9 cellular contexts compared by ENCODE assay signal in the genomic region with DNA sequence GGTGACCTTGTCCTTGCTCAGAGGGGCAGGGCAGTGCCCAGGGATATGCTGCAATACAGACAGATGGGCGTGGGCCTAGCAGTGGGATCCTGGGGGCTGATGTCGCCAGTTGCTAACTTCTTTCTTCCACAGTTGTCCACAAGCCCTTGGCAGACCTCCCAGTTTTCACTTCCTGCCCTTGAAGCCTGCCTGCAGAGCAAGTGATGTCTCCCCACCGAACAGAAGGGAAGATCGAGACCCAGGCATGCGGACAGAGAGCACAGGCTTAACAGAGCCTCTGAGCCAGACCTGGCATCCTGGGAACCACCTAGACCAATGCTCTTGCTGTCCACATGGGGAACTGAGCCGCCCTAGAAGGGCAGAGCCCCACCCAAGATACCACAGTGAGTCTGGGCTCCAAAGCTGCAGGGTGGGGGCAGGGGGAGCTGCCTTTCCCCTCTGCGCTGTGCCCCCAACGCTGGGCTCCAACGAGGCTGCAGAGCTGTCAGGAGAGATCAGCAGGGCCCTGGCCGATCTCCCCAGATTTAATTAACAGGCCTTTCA. TPM values are rescaled to one million over a fixed set of nuclear protein-coding genes. Genes with fewer than 3 reads are reported as not detected.
DNase-seq lines count a peak whose midpoint lies in the region; ATAC-seq and TF ChIP-seq lines count a peak whose summit lies in the region.
"Had no signal": no experiment of that assay in that cellular context is flagged by ENCODE, and none has a peak within 500 bp of the region (broad histone marks: within the 10 kb centered on the region; RNA-seq: fewer than 3 reads in every experiment).

No MANE protein-coding gene starts in this region.

- H3K27ac Mint-ChIP-seq in chondrocyte (ENCODE audit: unreplicated experiment) = peak overlapping the region; percentile 51

- H3K4me1 Mint-ChIP-seq in chondrocyte (ENCODE audit: low read depth) = peaks cover 8% of the 10 kb centered on the region
- H3K4me1 Mint-ChIP-seq: central memory CD8-positive, alpha-beta T cell had no signal

- ATAC-seq in HG03354 (IDR thresholded peaks at IDR 0.05; ENCODE audit: poor library complexity, severe bottlenecking, unreplicated experiment) = no peak

- H3K36me3 Mint-ChIP-seq in chondrocyte (ENCODE audit: low read depth) = no peaks in the 10 kb centered on the region

- H3K27me3 Mint-ChIP-seq in chondrocyte (ENCODE audit: low read depth) = peaks cover 3% of the 10 kb centered on the region

- no peak for TF ChIP-seq CTCF in chondrocyte (IDR thresholded peaks at IDR 0.05)

- DNase-seq in GDM1 (lab: John Stamatoyannopoulos, UW) (peak; percentile 13), NCI-H2196 (lab: John Stamatoyannopoulos, UW; ENCODE audit: unreplicated experiment) (peak; percentile 19), chondrocyte (ENCODE audit: low spot score) (no peak), myocyte (ENCODE audit: low read depth) (peak; percentile 91), middle frontal gyrus (ENCODE audit: extremely low spot score, low spot score) (no peak), DMS79 treated with DMSO at 0.1 percent for 48 hours (lab: John Stamatoyannopoulos, UW) (no peak), NCI-H510A treated with DMSO at 0.1 percent for 48 hours (lab: John Stamatoyannopoulos, UW) (no peak)

- H3K4me3 Mint-ChIP-seq in chondrocyte (ENCODE audit: unreplicated experiment) = no peak overlapping the region
- H3K4me3 Mint-ChIP-seq: central memory CD8-positive, alpha-beta T cell had no signal

- no peaks in the 10 kb centered on the region for H3K9me3 Mint-ChIP-seq in chondrocyte (ENCODE audit: low read depth)
- H3K9me3 Mint-ChIP-seq: central memory CD8-positive, alpha-beta T cell had no signal

RNA-seq across cellular contexts. Expression of gene LAMC3, which starts 13.5 kb away (rescaled TPM):
- total RNA-seq in chondrocyte (0.95 to 7.3 TPM (median 1.2 TPM) in 3 replicates), myocyte (0.03 and 0.26 TPM in 2 replicates)
- 0.33 TPM for polyA plus RNA-seq in myocyte (2012)

RNA-seq across cellular contexts. Expression of gene FIBCD1, which starts 56.4 kb away (rescaled TPM):
- 6.8 to 81.5 TPM (median 8.3 TPM) in 3 replicates for total RNA-seq in chondrocyte
- total RNA-seq in myocyte = 0.36 and 0.48 TPM in 2 replicates
- polyA plus RNA-seq in myocyte (2012) = 16.0 TPM

Comparison
In these comparisons a context has a peak if more than half of its experiments do, and no peak if none do; other contexts are left out.
1. DNase-seq: peak in GDM1 (single experiment), NCI-H2196 (single experiment) and myocyte (single experiment); none in chondrocyte (single experiment), middle frontal gyrus (single experiment), DMS79 treated with DMSO at 0.1 percent for 48 hours (single experiment) and NCI-H510A treated with DMSO at 0.1 percent for 48 hours (single experiment).